ENCODE assay signal across 1 cellular context in the genomic region with DNA sequence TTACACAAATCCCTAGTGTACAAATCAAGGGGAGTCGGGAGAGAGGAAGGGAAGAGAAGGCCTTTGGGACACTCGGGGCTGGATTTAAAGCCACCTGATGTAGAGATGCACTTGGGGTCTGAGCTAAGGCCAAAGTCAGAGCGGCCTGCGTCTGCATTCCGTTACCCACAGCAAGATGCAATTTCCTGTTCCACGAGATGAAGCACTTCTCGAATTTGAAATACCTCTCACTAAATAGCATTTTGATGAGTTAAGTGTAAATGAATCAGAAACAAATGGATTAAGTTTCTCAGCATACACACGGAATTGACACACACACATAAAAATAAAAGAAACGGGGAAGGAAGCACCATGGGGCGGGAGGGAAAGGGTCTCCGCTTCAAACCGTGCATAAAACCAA.
TF ChIP-seq lines count a peak whose summit lies in the region.

No MANE protein-coding gene starts in this region.

TF ChIP-seq in IMR-90, 13 proteins besides CTCF, POLR2A, EP300 and RAD21 (continued from another document):
- TF ChIP-seq SMC3 (IDR thresholded peaks at IDR 0.05; ENCODE audit: low read depth, low read length) (no peak), FOS (IDR thresholded peaks at IDR 0.05; ENCODE audit: low read depth, low read length) (no peak), BHLHE40 (IDR thresholded peaks at IDR 0.05; ENCODE audit: low read depth, low read length) (no peak), MAZ (IDR thresholded peaks at IDR 0.05; ENCODE audit: borderline replicate concordance, low read depth, low read length) (no peak)
